Comparison of ENCODE assay signal across 3 cellular contexts in the genomic region with DNA sequence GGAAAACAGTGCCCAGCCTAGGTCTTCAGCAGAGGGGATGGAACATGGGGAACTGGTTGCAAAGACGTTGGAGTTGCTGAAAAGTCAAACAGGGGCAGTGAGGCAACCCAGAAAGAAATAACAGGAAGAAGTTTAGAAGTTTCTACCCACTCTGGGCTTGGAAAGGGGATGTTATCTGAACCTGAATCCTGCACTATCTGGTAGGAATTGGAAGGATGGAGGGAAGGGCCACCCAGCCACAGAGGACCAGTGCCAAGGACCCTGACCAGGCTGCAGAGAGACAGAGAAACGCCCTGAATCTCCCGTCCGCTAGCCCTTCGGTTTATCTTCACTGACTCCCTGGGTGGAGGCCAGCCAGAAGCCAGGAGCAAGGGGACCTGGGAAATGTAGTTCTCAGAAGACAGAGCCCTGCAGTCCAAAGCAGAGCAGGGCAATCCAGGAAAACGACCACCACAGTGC.
TF ChIP-seq lines count a peak whose summit lies in the region.

No MANE protein-coding gene starts in this region.

TF ChIP-seq in Ishikawa, 13 proteins besides CTCF, POLR2A, EP300 and RAD21 (continued from another document):
- TF ChIP-seq MAX (IDR thresholded peaks at IDR 0.05), result no peak

TF ChIP-seq in K562, 482 proteins besides CTCF, POLR2A, EP300 and RAD21 (continued from another document and continues in another):
- TF ChIP-seq CLOCK (CRISPR knock-in tag; IDR thresholded peaks at IDR 0.05; ENCODE audit: borderline replicate concordance) (no peak), SAP30 (IDR thresholded peaks at IDR 0.05; ENCODE audit: borderline replicate concordance, insufficient read depth, low read depth, low read length, poor library complexity, severe bottlenecking) (no peak), SIX5 (IDR thresholded peaks at IDR 0.05; ENCODE audit: borderline replicate concordance in 1 of 2, insufficient read depth in 1 of 2, low read depth in 1 of 2, low read length in 2 of 2) (peak; percentile 75 to 78; a peak in 3 of 4 replicates), HDAC1 (IDR thresholded peaks at IDR 0.05) (no peak), PCBP2 (IDR thresholded peaks at IDR 0.05; ENCODE audit: low read depth, low read length, poor library complexity, severe bottlenecking) (no peak), MCM5 (IDR thresholded peaks at IDR 0.05; ENCODE audit: low read depth) (no peak), ZNF444 (CRISPR knock-in tag; IDR thresholded peaks at IDR 0.05) (no peak), DEAF1 (CRISPR knock-in tag; IDR thresholded peaks at IDR 0.05) (no peak), E2F1 (CRISPR knock-in tag; IDR thresholded peaks at IDR 0.05) (no peak), CEBPG (CRISPR knock-in tag; IDR thresholded peaks at IDR 0.05) (no peak), CEBPG (tag; conservative IDR thresholded peaks at IDR 0.05 in 1 of 2, IDR thresholded peaks at IDR 0.05 in 1 of 2) (0 out of 4 replicates have a peak, but pooled peaks of 1 of the 2 experiments have one; percentile 23), USF1 (CRISPR knock-in tag; IDR thresholded peaks at IDR 0.05) (no peak), MTA3 (IDR thresholded peaks at IDR 0.05; ENCODE audit: borderline replicate concordance) (0 out of 2 replicates have a peak, but pooled peaks have one; percentile 37)
- TF ChIP-seq, protein P1, sequence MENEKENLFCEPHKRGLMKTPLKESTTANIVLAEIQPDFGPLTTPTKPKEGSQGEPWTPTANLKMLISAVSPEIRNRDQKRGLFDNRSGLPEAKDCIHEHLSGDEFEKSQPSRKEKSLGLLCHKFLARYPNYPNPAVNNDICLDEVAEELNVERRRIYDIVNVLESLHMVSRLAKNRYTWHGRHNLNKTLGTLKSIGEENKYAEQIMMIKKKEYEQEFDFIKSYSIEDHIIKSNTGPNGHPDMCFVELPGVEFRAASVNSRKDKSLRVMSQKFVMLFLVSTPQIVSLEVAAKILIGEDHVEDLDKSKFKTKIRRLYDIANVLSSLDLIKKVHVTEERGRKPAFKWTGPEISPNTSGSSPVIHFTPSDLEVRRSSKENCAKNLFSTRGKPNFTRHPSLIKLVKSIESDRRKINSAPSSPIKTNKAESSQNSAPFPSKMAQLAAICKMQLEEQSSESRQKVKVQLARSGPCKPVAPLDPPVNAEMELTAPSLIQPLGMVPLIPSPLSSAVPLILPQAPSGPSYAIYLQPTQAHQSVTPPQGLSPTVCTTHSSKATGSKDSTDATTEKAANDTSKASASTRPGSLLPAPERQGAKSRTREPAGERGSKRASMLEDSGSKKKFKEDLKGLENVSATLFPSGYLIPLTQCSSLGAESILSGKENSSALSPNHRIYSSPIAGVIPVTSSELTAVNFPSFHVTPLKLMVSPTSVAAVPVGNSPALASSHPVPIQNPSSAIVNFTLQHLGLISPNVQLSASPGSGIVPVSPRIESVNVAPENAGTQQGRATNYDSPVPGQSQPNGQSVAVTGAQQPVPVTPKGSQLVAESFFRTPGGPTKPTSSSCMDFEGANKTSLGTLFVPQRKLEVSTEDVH (IDR thresholded peaks at IDR 0.05; ENCODE audit: low read depth, partially characterized antibody), result no peak

TF ChIP-seq in HepG2, 621 proteins besides CTCF, POLR2A, EP300 and RAD21 (continued from another document):
- TF ChIP-seq, protein P2, sequence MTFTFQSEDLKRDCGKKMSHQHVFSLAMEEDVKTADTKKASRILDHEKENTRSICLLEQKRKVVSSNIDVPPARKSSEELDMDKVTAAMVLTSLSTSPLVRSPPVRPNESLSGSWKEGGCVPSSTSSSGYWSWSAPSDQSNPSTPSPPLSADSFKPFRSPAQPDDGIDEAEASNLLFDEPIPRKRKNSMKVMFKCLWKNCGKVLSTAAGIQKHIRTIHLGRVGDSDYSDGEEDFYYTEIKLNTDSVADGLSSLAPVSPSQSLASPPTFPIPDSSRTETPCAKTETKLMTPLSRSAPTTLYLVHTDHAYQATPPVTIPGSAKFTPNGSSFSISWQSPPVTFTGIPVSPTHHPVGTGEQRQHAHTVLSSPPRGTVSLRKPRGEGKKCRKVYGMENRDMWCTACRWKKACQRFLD (CRISPR knock-in tag; IDR thresholded peaks at IDR 0.05; ENCODE audit: borderline replicate concordance), result no peak
- TF ChIP-seq ZNF143 (CRISPR knock-in tag; IDR thresholded peaks at IDR 0.05) (peak; percentile 87), RBAK (CRISPR knock-in tag; IDR thresholded peaks at IDR 0.05) (no peak), YEATS2 (CRISPR knock-in tag; IDR thresholded peaks at IDR 0.05; ENCODE audit: borderline replicate concordance) (no peak), POGK (CRISPR knock-in tag; conservative IDR thresholded peaks at IDR 0.05) (no peak), GZF1 (CRISPR knock-in tag; IDR thresholded peaks at IDR 0.05) (no peak), TCF7L2 (IDR thresholded peaks at IDR 0.05; ENCODE audit: low read depth, low read length) (no peak), GABPA (IDR thresholded peaks at IDR 0.05; ENCODE audit: low read depth, low read length) (no peak), GABPA (CRISPR knock-in tag; IDR thresholded peaks at IDR 0.05; ENCODE audit: low read depth) (peak; percentile 28; the same call in 1 of the 2 replicates), ZFP41 (CRISPR knock-in tag; IDR thresholded peaks at IDR 0.05; ENCODE audit: borderline replicate concordance) (no peak), ZNF788 (CRISPR knock-in tag; IDR thresholded peaks at IDR 0.05; ENCODE audit: borderline replicate concordance) (no peak), ZNF713 (CRISPR knock-in tag; IDR thresholded peaks at IDR 0.05) (no peak), ZNF329 (CRISPR knock-in tag; IDR thresholded peaks at IDR 0.05; ENCODE audit: low read depth) (no peak), HMGA1 (CRISPR knock-in tag; conservative IDR thresholded peaks at IDR 0.05) (no peak), THAP11 (CRISPR knock-in tag; IDR thresholded peaks at IDR 0.05) (peak; percentile 97), RAD51 (IDR thresholded peaks at IDR 0.05; ENCODE audit: borderline replicate concordance) (no peak), GABPB1 (CRISPR knock-in tag; IDR thresholded peaks at IDR 0.05) (peak; percentile 37; the same call in 1 of the 2 replicates)
